26 cellular contexts compared by ENCODE assay signal in genomic region chr2:105714141-105714540, GRCh38.
"Had no signal": no experiment of that assay in that cellular context is flagged by ENCODE, and none has a peak within 500 bp of the region (broad histone marks: within the 10 kb centered on the region; RNA-seq: fewer than 3 reads in every experiment).

No MANE protein-coding gene starts in this region.

- H3K27me3 ChIP-seq: body of pancreas, colonic mucosa, uterus had no signal

- H3K9me3 Mint-ChIP-seq: activated T-helper 2 cell treated with anti-CD3 and anti-CD28 coated beads, Interferon-gamma antibody, Interleukin-2, Interleukin-4, amounts not matched to agents 10 μg/mL and 5 μg/mL and 100 μg/mL, durations not matched to agents 14 hours and 24 hours and 36 hours; nephron; stimulated activated memory B cell treated with anti-CD40 and anti-IgM and Interleukin-4, amounts not matched to agents 10 μg/mL and 1 μg/mL and 100 μg/mL, for 72 hours; stimulated activated naive CD8-positive, alpha-beta T cell treated with anti-CD3 and anti-CD28 coated beads, Interleukin-15, amount 100 ng/mL, for 72 hours; type B pancreatic cell had no signal

- FAIRE-seq: TTC549 had no signal

- H3K4me1 Mint-ChIP-seq: stimulated activated memory B cell treated with anti-CD40 and anti-IgM and Interleukin-4, amounts not matched to agents 10 μg/mL and 1 μg/mL and 100 μg/mL, for 72 hours had no signal

- H3K36me3 ChIP-seq: colonic mucosa, right lobe of liver, uterus had no signal

- H3K4me3 ChIP-seq: body of pancreas, colonic mucosa, right lobe of liver, skin epidermis, uterus had no signal

- DNase-seq: activated CD8-positive, alpha-beta memory T cell treated with anti-CD3 and anti-CD28 coated beads, Interleukin-2, amount 10 ng/mL, durations not matched to agents 7 days and 5 days; activated CD8-positive, alpha-beta T cell treated with anti-CD3 and anti-CD28 coated beads, Interleukin-2, amount 10 ng/mL, durations not matched to agents 7 days and 5 days; activated T-cell treated with anti-CD3 and anti-CD28 coated beads, Interleukin-2, amount 50 U/mL, for 48 hours; anterior cingulate cortex; body of pancreas; colonic mucosa; effector memory CD4-positive, alpha-beta T cell; foreskin fibroblast; head of caudate nucleus; hippocampal formation; left cardiac atrium; mammary epithelial cell; right lobe of liver; stimulated activated CD4-positive, alpha-beta T cell treated with anti-CD3 and anti-CD28 coated beads, Interleukin-1b, Interleukin-23, amount 100 ng/mL, for 48 hours; stimulated activated CD4-positive, alpha-beta T cell treated with anti-CD3 and anti-CD28 coated beads, Interleukin-4, amount 100 ng/mL, for 4 hours; stimulated activated CD8-positive, alpha-beta memory T cell treated with anti-CD3 and anti-CD28 coated beads, Interleukin-4, amount 100 ng/mL, for 48 hours; stimulated activated naive CD8-positive, alpha-beta T cell treated with anti-CD3 and anti-CD28 coated beads, Interleukin-15, amount 100 ng/mL, for 72 hours; substantia nigra; uterus had no signal

- H3K36me3 Mint-ChIP-seq: activated CD8-positive, alpha-beta memory T cell treated with anti-CD3 and anti-CD28 coated beads, Interleukin-2, amount 10 ng/mL, durations not matched to agents 7 days and 5 days; stimulated activated memory B cell treated with anti-CD40 and anti-IgM and Interleukin-4, amounts not matched to agents 10 μg/mL and 1 μg/mL and 100 μg/mL, for 72 hours; type B pancreatic cell had no signal

- H3K27ac Mint-ChIP-seq: activated CD8-positive, alpha-beta memory T cell treated with anti-CD3 and anti-CD28 coated beads, Interleukin-2, amount 10 ng/mL, durations not matched to agents 7 days and 5 days; activated CD8-positive, alpha-beta T cell treated with anti-CD3 and anti-CD28 coated beads, Interleukin-2, amount 10 ng/mL, durations not matched to agents 7 days and 5 days; activated naive CD8-positive, alpha-beta T cell; activated T-helper 2 cell treated with anti-CD3 and anti-CD28 coated beads, Interferon-gamma antibody, Interleukin-2, Interleukin-4, amounts not matched to agents 10 μg/mL and 5 μg/mL and 100 μg/mL, durations not matched to agents 14 hours and 24 hours and 36 hours; nephron; stimulated activated memory B cell treated with anti-CD40 and anti-IgM and Interleukin-4, amounts not matched to agents 10 μg/mL and 1 μg/mL and 100 μg/mL, for 72 hours; type B pancreatic cell had no signal

- H3K27me3 Mint-ChIP-seq: activated naive CD8-positive, alpha-beta T cell; stimulated activated naive CD8-positive, alpha-beta T cell treated with anti-CD3 and anti-CD28 coated beads, Interleukin-15, amount 100 ng/mL, for 72 hours had no signal

- H3K4me1 ChIP-seq: colonic mucosa, uterus had no signal

- H3K9me3 ChIP-seq: body of pancreas, colonic mucosa, right lobe of liver, uterus had no signal

- H3K4me3 Mint-ChIP-seq: activated CD8-positive, alpha-beta memory T cell treated with anti-CD3 and anti-CD28 coated beads, Interleukin-2, amount 10 ng/mL, durations not matched to agents 7 days and 5 days; activated CD8-positive, alpha-beta T cell treated with anti-CD3 and anti-CD28 coated beads, Interleukin-2, amount 10 ng/mL, durations not matched to agents 7 days and 5 days; activated naive CD8-positive, alpha-beta T cell; nephron; stimulated activated memory B cell treated with anti-CD40 and anti-IgM and Interleukin-4, amounts not matched to agents 10 μg/mL and 1 μg/mL and 100 μg/mL, for 72 hours; stimulated activated naive CD8-positive, alpha-beta T cell treated with anti-CD3 and anti-CD28 coated beads, Interleukin-15, amount 100 ng/mL, for 72 hours; type B pancreatic cell had no signal

- H3K27ac ChIP-seq: colonic mucosa, right lobe of liver, skin epidermis, uterus had no signal
